ENCODE assay signal across 18 cellular contexts in the genomic region with DNA sequence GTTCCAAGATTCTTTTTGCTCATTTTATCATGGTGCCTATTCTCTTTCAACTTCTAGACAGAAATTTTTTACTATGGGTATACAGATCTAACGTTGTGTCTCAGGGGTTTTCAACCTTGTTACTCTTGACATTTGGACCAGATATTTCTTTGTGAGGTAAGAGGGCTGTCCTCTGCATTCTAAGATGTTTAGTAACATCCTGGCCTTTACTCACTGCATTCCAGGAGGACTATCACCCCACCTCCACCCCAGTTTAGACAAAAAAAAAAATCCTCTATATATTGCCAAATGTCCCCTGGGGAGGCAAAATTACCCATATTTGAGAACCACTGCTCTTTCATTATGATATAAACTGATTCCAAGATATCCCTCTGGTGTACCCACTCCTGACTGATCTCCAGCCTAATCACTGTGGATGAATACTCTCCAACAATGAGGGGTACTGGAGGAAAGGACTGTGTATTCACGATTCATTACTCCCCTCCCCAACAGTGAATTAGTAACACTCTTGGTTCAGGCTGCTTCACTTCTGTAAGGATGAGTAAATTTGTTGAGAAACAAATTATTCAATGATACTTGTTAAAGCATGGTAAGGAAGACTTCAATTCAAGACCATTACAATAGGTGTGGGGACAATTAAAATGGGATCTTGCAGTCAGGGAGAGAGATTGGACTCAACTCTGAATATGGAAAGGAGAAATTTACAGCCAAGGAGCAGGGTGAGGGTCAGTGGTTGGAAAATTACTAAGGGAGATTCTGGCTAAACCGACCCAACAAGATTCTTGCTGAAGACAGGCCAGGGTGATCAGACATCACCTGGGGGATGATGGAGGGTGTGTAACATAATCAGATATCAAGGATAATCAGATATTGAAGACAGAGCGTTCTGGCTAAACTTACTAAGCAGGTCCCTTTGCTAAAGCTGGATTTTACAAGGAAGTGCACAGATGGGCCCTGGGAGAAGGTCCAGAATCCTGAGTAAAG.
DNase-seq lines count a peak whose midpoint lies in the region; ATAC-seq and TF ChIP-seq lines count a peak whose summit lies in the region.
"Had no signal": no experiment of that assay in that cellular context is flagged by ENCODE, and none has a peak within 500 bp of the region (broad histone marks: within the 10 kb centered on the region; RNA-seq: fewer than 3 reads in every experiment).

No MANE protein-coding gene starts in this region.

- peaks cover 7% of the 10 kb centered on the region for H3K36me3 Mint-ChIP-seq in T-cell
- H3K36me3 Mint-ChIP-seq: activated naive CD4-positive, alpha-beta T cell treated with anti-CD3 and anti-CD28 coated beads, Interleukin-2, amount 10 ng/mL, durations not matched to agents 7 days and 5 days; stimulated activated effector memory CD8-positive, alpha-beta T cell treated with anti-CD3 and anti-CD28 coated beads, Interleukin-12 subunit alpha, Interleukin-12 subunit beta, amount 100 ng/mL, for 72 hours had no signal

- peaks cover 38% of the 10 kb centered on the region for H3K4me1 ChIP-seq in PC-9 (replicated peaks; ENCODE audit: insufficient read depth)
- H3K4me1 ChIP-seq: HAP-1, lower lobe of right lung had no signal

- no peak overlapping the region for H3K27ac Mint-ChIP-seq in T-cell
- H3K27ac Mint-ChIP-seq: activated B cell treated with CpG ODN at 0.5 μM for 24 hours; activated naive CD4-positive, alpha-beta T cell treated with anti-CD3 and anti-CD28 coated beads, Interleukin-2, amount 10 ng/mL, durations not matched to agents 7 days and 5 days; CD8-positive, alpha-beta memory T cell; natural killer cell treated with Interleukin-12 subunit alpha and Interleukin-12 subunit beta and Interleukin-15 and Interleukin-18, amount 100 ng/mL, for 72 hours; stimulated activated effector memory CD8-positive, alpha-beta T cell treated with anti-CD3 and anti-CD28 coated beads, Interleukin-12 subunit alpha, Interleukin-12 subunit beta, amount 100 ng/mL, for 72 hours had no signal

- intact Hi-C loops in PC-9 (cut with micrococcal nuclease; ENCODE audit: unreplicated experiment), result loop anchor here (1.0 to 2.0 kb wide), 3 partner anchors 123 to 310 kb away; no protein-coding TSS in a partner anchor

- H4K20me1 ChIP-seq in PC-9 (ENCODE audit: insufficient read depth), result no peaks in the 10 kb centered on the region

- H3K9me3 Mint-ChIP-seq in T-cell, result peaks cover 21 to 37% (median 26%) of the 10 kb centered on the region in 3 donors

- POLR2A ChIA-PET in PC-9 (lab: Charles Lee; ENCODE audit: unreplicated experiment), result interaction anchor here (0.6 kb wide), 2 partner anchors 64 to 654 kb away, joined by 3 to 4 read pairs; no protein-coding TSS in a partner anchor
- POLR2A ChIA-PET in T-cell (lab: Charles Lee), result no interaction called here

- peak overlapping the region; percentile 95 for H3K27ac ChIP-seq in PC-9
- H3K27ac ChIP-seq: lower lobe of right lung had no signal

- no peaks in the 10 kb centered on the region for H3K36me3 ChIP-seq in PC-9 (ENCODE audit: low read depth)
- H3K36me3 ChIP-seq: HAP-1, lower lobe of right lung had no signal

- DNase-seq in ELR (ENCODE audit: low read depth), result peak; percentile 90
- peak; percentile 45 to 76 for DNase-seq in PC-9
- peak; percentile 68 for DNase-seq in epithelial cell of esophagus (ENCODE audit: low read depth)
- DNase-seq in skeletal muscle cell (ENCODE audit: low read depth), result peak; percentile 78
- no peak for DNase-seq in T-cell
- DNase-seq in GM10266 (ENCODE audit: extremely low spot score), result no peak
- no peak for DNase-seq in stimulated activated CD4-positive, alpha-beta T cell treated with anti-CD3 and anti-CD28 coated beads, Interleukin-4, amount 100 ng/mL, for 1 hour
- DNase-seq: activated B cell treated with CpG ODN at 0.5 μM for 24 hours; activated CD8-positive, alpha-beta memory T cell treated with anti-CD3 and anti-CD28 coated beads, Interleukin-2, amount 50 U/mL, for 4 hours; activated naive CD4-positive, alpha-beta T cell treated with anti-CD3 and anti-CD28 coated beads, Interleukin-2, amount 10 ng/mL, durations not matched to agents 7 days and 5 days; CD8-positive, alpha-beta memory T cell; lower lobe of right lung; retina; stimulated activated CD4-positive, alpha-beta T cell treated with anti-CD3 and anti-CD28 coated beads, Interleukin-4, amount 100 ng/mL, for 4 hours had no signal

- CTCF ChIA-PET in PC-9 (lab: Charles Lee) (no interaction called here), T-cell (lab: Charles Lee) (no interaction called here)

- no peaks in the 10 kb centered on the region for H3K27me3 Mint-ChIP-seq in T-cell
- H3K27me3 Mint-ChIP-seq: activated B cell treated with CpG ODN at 0.5 μM for 24 hours; activated naive CD4-positive, alpha-beta T cell treated with anti-CD3 and anti-CD28 coated beads, Interleukin-2, amount 10 ng/mL, durations not matched to agents 7 days and 5 days had no signal

- ATAC-seq in T-cell (replicated peaks in 1 of 4) (no peak), HG02870 (IDR thresholded peaks at IDR 0.05; ENCODE audit: unreplicated experiment) (no peak)
- ATAC-seq: lower lobe of right lung; natural killer cell treated with Interleukin-12 subunit alpha and Interleukin-12 subunit beta and Interleukin-15 and Interleukin-18, amount 100 ng/mL, for 72 hours; stimulated activated effector memory CD8-positive, alpha-beta T cell treated with anti-CD3 and anti-CD28 coated beads, Interleukin-12 subunit alpha, Interleukin-12 subunit beta, amount 100 ng/mL, for 72 hours had no signal

- peaks cover 28% of the 10 kb centered on the region for H3K9me3 ChIP-seq in PC-9 (ENCODE audit: insufficient read depth, low read depth)

- peak overlapping the region; percentile 83 for H3K4me2 ChIP-seq in PC-9

- no peaks in the 10 kb centered on the region for H3K27me3 ChIP-seq in PC-9 (ENCODE audit: insufficient read depth, low read depth)

- H2AFZ ChIP-seq in PC-9, result peak overlapping the region; percentile 83

- no peaks in the 10 kb centered on the region for H3K79me2 ChIP-seq in PC-9 (ENCODE audit: low read depth)

- BruUV-seq in PC-9 (replicated peaks; lab: Mats Ljungman, UMichigan), result no TSS peak

- H3K4me1 Mint-ChIP-seq in T-cell, result no peaks in the 10 kb centered on the region
- H3K4me1 Mint-ChIP-seq: activated B cell treated with CpG ODN at 0.5 μM for 24 hours; activated naive CD4-positive, alpha-beta T cell treated with anti-CD3 and anti-CD28 coated beads, Interleukin-2, amount 10 ng/mL, durations not matched to agents 7 days and 5 days; CD8-positive, alpha-beta memory T cell; stimulated activated effector memory CD8-positive, alpha-beta T cell treated with anti-CD3 and anti-CD28 coated beads, Interleukin-12 subunit alpha, Interleukin-12 subunit beta, amount 100 ng/mL, for 72 hours had no signal

- peak overlapping the region; percentile 36 for H3K4me3 ChIP-seq in PC-9
- H3K4me3 ChIP-seq in epithelial cell of esophagus (ENCODE audit: low read length), result no peak overlapping the region
- H3K4me3 ChIP-seq in skeletal muscle cell (ENCODE audit: low read depth, low read length), result no peak overlapping the region
- H3K4me3 ChIP-seq: HAP-1, lower lobe of right lung had no signal

- no peaks in the 10 kb centered on the region for H3K9me2 ChIP-seq in PC-9 (ENCODE audit: insufficient read depth)

- TF ChIP-seq CTCF in PC-9 (conservative IDR thresholded peaks at IDR 0.05), result no peak
- TF ChIP-seq CTCF in epithelial cell of esophagus (IDR thresholded peaks at IDR 0.05; ENCODE audit: insufficient read depth, low read depth, low read length, missing control alignments), result no peak
- no peak for TF ChIP-seq CTCF in GM10266 (IDR thresholded peaks at IDR 0.05; ENCODE audit: control insufficient read depth, insufficient read depth, low read depth, missing control alignments)

- H3F3A ChIP-seq in PC-9 (ENCODE audit: insufficient read depth, low read depth), result peaks cover 25% of the 10 kb centered on the region; the same call in 1 of the 2 replicates

- no peak overlapping the region for H3K4me3 Mint-ChIP-seq in T-cell
- H3K4me3 Mint-ChIP-seq: activated B cell treated with CpG ODN at 0.5 μM for 24 hours; activated naive CD4-positive, alpha-beta T cell treated with anti-CD3 and anti-CD28 coated beads, Interleukin-2, amount 10 ng/mL, durations not matched to agents 7 days and 5 days; CD8-positive, alpha-beta memory T cell; natural killer cell treated with Interleukin-12 subunit alpha and Interleukin-12 subunit beta and Interleukin-15 and Interleukin-18, amount 100 ng/mL, for 72 hours; stimulated activated effector memory CD8-positive, alpha-beta T cell treated with anti-CD3 and anti-CD28 coated beads, Interleukin-12 subunit alpha, Interleukin-12 subunit beta, amount 100 ng/mL, for 72 hours had no signal

Comparison
In these comparisons a context has a peak if more than half of its experiments do, and no peak if none do; other contexts are left out.
1. DNase-seq: peak in ELR (single experiment), PC-9 (2 of 2), epithelial cell of esophagus (single experiment) and skeletal muscle cell (single experiment); none in T-cell (0 of 34), GM10266 (single experiment) and stimulated activated CD4-positive, alpha-beta T cell treated with anti-CD3 and anti-CD28 coated beads, Interleukin-4, amount 100 ng/mL, for 1 hour (single experiment).